In genomic region chr9:85528607-85529006, GRCh38 we compare ENCODE assay signal across 12 cellular contexts.
"Had no signal": no experiment of that assay in that cellular context is flagged by ENCODE, and none has a peak within 500 bp of the region (broad histone marks: within the 10 kb centered on the region; RNA-seq: fewer than 3 reads in every experiment).

No MANE protein-coding gene starts in this region.

- H3K27ac ChIP-seq: foreskin keratinocyte had no signal

- ATAC-seq: activated naive CD4-positive, alpha-beta T cell treated with anti-CD3 and anti-CD28 coated beads, Interleukin-2, amount 50 U/mL, for 72 hours; foreskin keratinocyte; mucosa of descending colon; naive thymus-derived CD8-positive, alpha-beta T cell had no signal

- H3K4me1 ChIP-seq: foreskin keratinocyte, tibial nerve had no signal

- H3K36me3 ChIP-seq: tibial nerve had no signal

- H3K9me3 ChIP-seq: mucosa of descending colon had no signal

- H3K27me3 ChIP-seq: tibial nerve had no signal

- H3K4me3 ChIP-seq: mucosa of descending colon, tibial nerve had no signal

- DNase-seq: activated CD4-positive, alpha-beta T cell treated with anti-CD3 and anti-CD28 coated beads, Interleukin-2, amount 50 U/mL, for 4 hours; activated CD4-positive, CD25-positive, alpha-beta regulatory T cell treated with anti-CD3 and anti-CD28 coated beads, Interleukin-2, amount 50 U/mL, for 72 hours; activated effector memory CD4-positive, alpha-beta T cell treated with Interleukin-2 at 50 U/mL for 16 hours; activated T-cell treated with anti-CD3 and anti-CD28 coated beads, Interleukin-2, amount 50 U/mL, for 1 hour; foreskin keratinocyte; kidney; mucosa of descending colon; naive thymus-derived CD8-positive, alpha-beta T cell; SHP77 treated with DMSO at 0.1 percent for 48 hours; small intestine had no signal
